32 cellular contexts compared by ENCODE assay signal in the genomic region with DNA sequence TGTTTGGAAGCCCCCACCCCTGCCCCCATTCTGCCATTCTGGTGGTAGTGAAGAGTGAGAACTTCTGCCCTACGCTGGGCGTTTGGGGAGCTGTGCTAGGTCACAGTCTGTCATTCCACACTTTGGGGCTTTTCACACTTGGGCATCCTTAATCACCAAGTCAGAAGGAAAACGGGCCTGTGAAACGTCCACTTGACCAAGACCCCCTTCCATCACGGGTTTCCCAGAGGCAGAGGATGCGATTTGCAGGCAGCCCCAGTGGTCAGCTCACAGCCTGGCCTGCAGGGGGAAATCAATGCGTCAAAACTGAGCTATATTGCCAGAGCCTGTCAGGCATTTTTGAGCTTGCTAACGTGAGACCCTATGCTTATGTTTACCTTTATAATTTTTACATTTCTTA.
"Had no signal": no experiment of that assay in that cellular context is flagged by ENCODE, and none has a peak within 500 bp of the region (broad histone marks: within the 10 kb centered on the region; RNA-seq: fewer than 3 reads in every experiment).

No MANE protein-coding gene starts in this region.

- H3K4me1 ChIP-seq: adrenal gland, body of pancreas had no signal

- H3K36me3 ChIP-seq: adrenal gland, WERI-Rb-1 had no signal

- H3K36me3 Mint-ChIP-seq: activated CD8-positive, alpha-beta memory T cell treated with anti-CD3 and anti-CD28 coated beads, Interleukin-2, amount 10 ng/mL, durations not matched to agents 7 days and 5 days; activated naive CD4-positive, alpha-beta T cell treated with anti-CD3 and anti-CD28 coated beads, Interleukin-2, amount 50 U/mL, for 24 hours; activated naive CD8-positive, alpha-beta T cell treated with anti-CD3 and anti-CD28 coated beads for 36 hours had no signal

- H3K9me3 ChIP-seq: adrenal gland, body of pancreas had no signal

- H3K27ac ChIP-seq: adrenal gland, body of pancreas, WERI-Rb-1 had no signal

- DNase-seq: activated CD4-positive, alpha-beta memory T cell treated with anti-CD3 and anti-CD28 coated beads, Interleukin-2, amount 10 ng/mL, durations not matched to agents 7 days and 5 days; activated CD4-positive, alpha-beta T cell treated with anti-CD3 and anti-CD28 coated beads for 36 hours; activated CD4-positive, alpha-beta T cell treated with anti-CD3 and anti-CD28 coated beads, Interleukin-2, amount 10 ng/mL, durations not matched to agents 7 days and 5 days; activated CD4-positive, alpha-beta T cell treated with anti-CD3 and anti-CD28 coated beads, Interleukin-2, amount 50 U/mL, for 4 hours; activated CD4-positive, CD25-positive, alpha-beta regulatory T cell; activated CD4-positive, CD25-positive, alpha-beta regulatory T cell treated with anti-CD3 and anti-CD28 coated beads, Interleukin-2, amount 50 U/mL, for 72 hours; activated CD8-positive, alpha-beta memory T cell treated with anti-CD3 and anti-CD28 coated beads, Interleukin-2, amount 10 ng/mL, durations not matched to agents 7 days and 5 days; activated CD8-positive, alpha-beta memory T cell treated with anti-CD3 and anti-CD28 coated beads, Interleukin-2, amount 50 U/mL, for 4 hours; activated effector memory CD4-positive, alpha-beta T cell treated with anti-CD3 and anti-CD28 coated beads, Interleukin-2, amount 50 U/mL, for 16 hours; activated naive CD4-positive, alpha-beta T cell treated with anti-CD3 and anti-CD28 coated beads for 36 hours; activated naive CD8-positive, alpha-beta T cell treated with anti-CD3 and anti-CD28 coated beads for 36 hours; activated naive CD8-positive, alpha-beta T cell treated with anti-CD3 and anti-CD28 coated beads, Interleukin-2, amount 50 U/mL, for 24 hours; activated T-cell treated with anti-CD3 and anti-CD28 coated beads, Interleukin-2, amount 50 U/mL, for 1 hour; activated T-cell treated with anti-CD3 and anti-CD28 coated beads, Interleukin-2, amount 50 U/mL, for 48 hours; adrenal gland; amygdala; aorta; body of pancreas; caudate nucleus; cortex of kidney; dermis blood vessel endothelial cell; effector CD8-positive, alpha-beta T cell; foreskin fibroblast; T-helper 1 cell; T-helper 17 cell; T1000; WERI-Rb-1 had no signal

- H3K4me1 Mint-ChIP-seq: activated CD4-positive, alpha-beta memory T cell treated with anti-CD3 and anti-CD28 coated beads, Interleukin-2, amount 10 ng/mL, durations not matched to agents 7 days and 5 days; activated CD4-positive, alpha-beta T cell treated with anti-CD3 and anti-CD28 coated beads for 36 hours; activated CD4-positive, alpha-beta T cell treated with anti-CD3 and anti-CD28 coated beads, Interleukin-2, amount 10 ng/mL, durations not matched to agents 7 days and 5 days; activated CD8-positive, alpha-beta memory T cell treated with anti-CD3 and anti-CD28 coated beads, Interleukin-2, amount 10 ng/mL, durations not matched to agents 7 days and 5 days; activated naive CD4-positive, alpha-beta T cell treated with anti-CD3 and anti-CD28 coated beads, Interleukin-2, amount 50 U/mL, for 24 hours; activated naive CD8-positive, alpha-beta T cell treated with anti-CD3 and anti-CD28 coated beads for 36 hours; activated naive CD8-positive, alpha-beta T cell treated with anti-CD3 and anti-CD28 coated beads, Interleukin-2, amount 50 U/mL, for 24 hours; T-helper 17 cell had no signal

- H3K27ac Mint-ChIP-seq: activated CD4-positive, alpha-beta memory T cell treated with anti-CD3 and anti-CD28 coated beads, Interleukin-2, amount 10 ng/mL, durations not matched to agents 7 days and 5 days; activated CD4-positive, alpha-beta T cell treated with anti-CD3 and anti-CD28 coated beads for 36 hours; activated CD4-positive, alpha-beta T cell treated with anti-CD3 and anti-CD28 coated beads, Interleukin-2, amount 10 ng/mL, durations not matched to agents 7 days and 5 days; activated CD8-positive, alpha-beta memory T cell treated with anti-CD3 and anti-CD28 coated beads, Interleukin-2, amount 10 ng/mL, durations not matched to agents 7 days and 5 days; activated naive CD4-positive, alpha-beta T cell treated with anti-CD3 and anti-CD28 coated beads for 36 hours; activated naive CD4-positive, alpha-beta T cell treated with anti-CD3 and anti-CD28 coated beads, Interleukin-2, amount 50 U/mL, for 24 hours; activated naive CD8-positive, alpha-beta T cell treated with anti-CD3 and anti-CD28 coated beads for 36 hours; activated naive CD8-positive, alpha-beta T cell treated with anti-CD3 and anti-CD28 coated beads, Interleukin-2, amount 50 U/mL, for 24 hours; activated T-helper 1 cell treated with anti-CD3 and anti-CD28 coated beads, Interleukin-12 subunit alpha, Interleukin-12 subunit beta, Interleukin-2, Interleukin-4 antibody, amounts not matched to agents 30 ng/mL and 10 ng/mL and 1 ng/mL, durations not matched to agents 14 hours and 24 hours and 36 hours; activated T-helper 2 cell treated with anti-CD3 and anti-CD28 coated beads, Interferon-gamma antibody, Interleukin-2, Interleukin-4, amounts not matched to agents 10 μg/mL and 5 μg/mL and 100 μg/mL, durations not matched to agents 14 hours and 24 hours and 36 hours; T-helper 17 cell; T-helper 2 cell treated with Interferon-gamma antibody and Interleukin-4, amounts not matched to agents 5 μg/mL and 100 μg/mL, for 36 hours had no signal

- H3K4me3 ChIP-seq: adrenal gland, body of pancreas had no signal

- H3K4me3 Mint-ChIP-seq: activated CD4-positive, alpha-beta memory T cell treated with anti-CD3 and anti-CD28 coated beads, Interleukin-2, amount 10 ng/mL, durations not matched to agents 7 days and 5 days; activated CD4-positive, alpha-beta T cell treated with anti-CD3 and anti-CD28 coated beads for 36 hours; activated CD4-positive, alpha-beta T cell treated with anti-CD3 and anti-CD28 coated beads, Interleukin-2, amount 10 ng/mL, durations not matched to agents 7 days and 5 days; activated CD8-positive, alpha-beta memory T cell treated with anti-CD3 and anti-CD28 coated beads, Interleukin-2, amount 10 ng/mL, durations not matched to agents 7 days and 5 days; activated naive CD4-positive, alpha-beta T cell treated with anti-CD3 and anti-CD28 coated beads for 36 hours; activated naive CD4-positive, alpha-beta T cell treated with anti-CD3 and anti-CD28 coated beads, Interleukin-2, amount 50 U/mL, for 24 hours; activated naive CD8-positive, alpha-beta T cell treated with anti-CD3 and anti-CD28 coated beads for 36 hours; activated naive CD8-positive, alpha-beta T cell treated with anti-CD3 and anti-CD28 coated beads, Interleukin-2, amount 50 U/mL, for 24 hours; activated T-helper 1 cell treated with anti-CD3 and anti-CD28 coated beads, Interleukin-12 subunit alpha, Interleukin-12 subunit beta, Interleukin-2, Interleukin-4 antibody, amounts not matched to agents 30 ng/mL and 10 ng/mL and 1 ng/mL, durations not matched to agents 14 hours and 24 hours and 36 hours; T-helper 17 cell; T-helper 2 cell treated with Interferon-gamma antibody and Interleukin-4, amounts not matched to agents 5 μg/mL and 100 μg/mL, for 36 hours had no signal

- H3K27me3 Mint-ChIP-seq: activated CD4-positive, alpha-beta memory T cell treated with anti-CD3 and anti-CD28 coated beads, Interleukin-2, amount 10 ng/mL, durations not matched to agents 7 days and 5 days; activated CD4-positive, alpha-beta T cell treated with anti-CD3 and anti-CD28 coated beads, Interleukin-2, amount 10 ng/mL, durations not matched to agents 7 days and 5 days; activated CD8-positive, alpha-beta memory T cell treated with anti-CD3 and anti-CD28 coated beads, Interleukin-2, amount 10 ng/mL, durations not matched to agents 7 days and 5 days; activated naive CD4-positive, alpha-beta T cell treated with anti-CD3 and anti-CD28 coated beads, Interleukin-2, amount 50 U/mL, for 24 hours; activated naive CD8-positive, alpha-beta T cell treated with anti-CD3 and anti-CD28 coated beads, Interleukin-2, amount 50 U/mL, for 24 hours had no signal

- ATAC-seq: activated CD4-positive, alpha-beta T cell treated with anti-CD3 and anti-CD28 coated beads for 36 hours; activated CD8-positive, alpha-beta memory T cell treated with anti-CD3 and anti-CD28 coated beads, Interleukin-2, amount 10 ng/mL, durations not matched to agents 7 days and 5 days; activated naive CD8-positive, alpha-beta T cell treated with anti-CD3 and anti-CD28 coated beads, Interleukin-2, amount 50 U/mL, for 24 hours; body of pancreas; esophagus mucosa; T-helper 17 cell had no signal

- H3K9me3 Mint-ChIP-seq: activated CD4-positive, alpha-beta memory T cell treated with anti-CD3 and anti-CD28 coated beads, Interleukin-2, amount 10 ng/mL, durations not matched to agents 7 days and 5 days; activated CD4-positive, alpha-beta T cell treated with anti-CD3 and anti-CD28 coated beads, Interleukin-2, amount 10 ng/mL, durations not matched to agents 7 days and 5 days; activated naive CD4-positive, alpha-beta T cell treated with anti-CD3 and anti-CD28 coated beads for 36 hours; activated naive CD4-positive, alpha-beta T cell treated with anti-CD3 and anti-CD28 coated beads, Interleukin-2, amount 50 U/mL, for 24 hours; activated naive CD8-positive, alpha-beta T cell treated with anti-CD3 and anti-CD28 coated beads for 36 hours; activated naive CD8-positive, alpha-beta T cell treated with anti-CD3 and anti-CD28 coated beads, Interleukin-2, amount 50 U/mL, for 24 hours; activated T-helper 1 cell treated with anti-CD3 and anti-CD28 coated beads, Interleukin-12 subunit alpha, Interleukin-12 subunit beta, Interleukin-2, Interleukin-4 antibody, amounts not matched to agents 30 ng/mL and 10 ng/mL and 1 ng/mL, durations not matched to agents 14 hours and 24 hours and 36 hours; activated T-helper 2 cell treated with anti-CD3 and anti-CD28 coated beads, Interferon-gamma antibody, Interleukin-2, Interleukin-4, amounts not matched to agents 10 μg/mL and 5 μg/mL and 100 μg/mL, durations not matched to agents 14 hours and 24 hours and 36 hours; T-helper 2 cell treated with Interferon-gamma antibody and Interleukin-4, amounts not matched to agents 5 μg/mL and 100 μg/mL, for 36 hours had no signal

- H3K27me3 ChIP-seq: adrenal gland, body of pancreas had no signal
